1 cellular context compared by ENCODE assay signal in genomic region chr1:155834296-155834926, GRCh38.
TF ChIP-seq lines count a peak whose summit lies in the region.

No MANE protein-coding gene starts in this region.

TF ChIP-seq in K562, 482 proteins besides CTCF, POLR2A, EP300 and RAD21 (continued from another document and continues in another):
- TF ChIP-seq IRF1 (CRISPR knock-in tag; IDR thresholded peaks at IDR 0.05; ENCODE audit: borderline replicate concordance) = no peak
- TF ChIP-seq THAP12 (CRISPR knock-in tag; IDR thresholded peaks at IDR 0.05) = no peak
- no peak for TF ChIP-seq USF1 (CRISPR knock-in tag; IDR thresholded peaks at IDR 0.05)
- no peak for TF ChIP-seq SAP30 (IDR thresholded peaks at IDR 0.05; ENCODE audit: borderline replicate concordance, insufficient read depth, low read depth, low read length, poor library complexity, severe bottlenecking)
- TF ChIP-seq PHF21A (IDR thresholded peaks at IDR 0.05; ENCODE audit: borderline replicate concordance, low read depth) = no peak
- no peak for TF ChIP-seq TCF15 (CRISPR knock-in tag; IDR thresholded peaks at IDR 0.05)
- TF ChIP-seq MTA2 (IDR thresholded peaks at IDR 0.05; ENCODE audit: low read depth) = no peak
- no peak for TF ChIP-seq ZNF280A (IDR thresholded peaks at IDR 0.05; ENCODE audit: low read depth, partially characterized antibody)
- TF ChIP-seq ZNF133 (CRISPR knock-in tag; IDR thresholded peaks at IDR 0.05) = no peak
- no peak for TF ChIP-seq THRAP3 (IDR thresholded peaks at IDR 0.05; ENCODE audit: borderline replicate concordance)
- TF ChIP-seq HNRNPLL (IDR thresholded peaks at IDR 0.05; ENCODE audit: low read depth, low read length, poor library complexity, severe bottlenecking) = no peak
- TF ChIP-seq NFYB (IDR thresholded peaks at IDR 0.05; ENCODE audit: extremely low read depth, insufficient read length) = no peak
- TF ChIP-seq HOXB6 (CRISPR knock-in tag; IDR thresholded peaks at IDR 0.05; ENCODE audit: borderline replicate concordance) = no peak
- TF ChIP-seq RREB1 (CRISPR knock-in tag; IDR thresholded peaks at IDR 0.05) = peak; percentile 71; the same call in 1 of the 2 replicates
- TF ChIP-seq NFRKB (IDR thresholded peaks at IDR 0.05; ENCODE audit: low read depth) = peak; percentile 91; the same call in 1 of the 2 replicates
- no peak for TF ChIP-seq CHCHD3 (CRISPR knock-in tag; IDR thresholded peaks at IDR 0.05)
- peak in 1 of 2 experiments; percentile 72; a peak in 3 of 4 replicates for TF ChIP-seq ARNT (IDR thresholded peaks at IDR 0.05)
- TF ChIP-seq ZFP36 (IDR thresholded peaks at IDR 0.05; ENCODE audit: low read depth, low read length, partially characterized antibody) = peak; percentile 72
- no peak for TF ChIP-seq GTF2A2 (tag; IDR thresholded peaks at IDR 0.05)
- no peak for TF ChIP-seq ELF4 (CRISPR knock-in tag; IDR thresholded peaks at IDR 0.05)
- TF ChIP-seq ZBTB1 (CRISPR knock-in tag; IDR thresholded peaks at IDR 0.05; ENCODE audit: borderline replicate concordance, low read depth) = no peak
- peak; percentile 8 for TF ChIP-seq ARID4B (CRISPR knock-in tag; IDR thresholded peaks at IDR 0.05)
- no peak for TF ChIP-seq STAG1 (CRISPR knock-in tag; IDR thresholded peaks at IDR 0.05; ENCODE audit: borderline replicate concordance)
- TF ChIP-seq ARID3B (CRISPR knock-in tag; IDR thresholded peaks at IDR 0.05; ENCODE audit: borderline replicate concordance) = no peak
- TF ChIP-seq HDAC1 (IDR thresholded peaks at IDR 0.05) = 0 out of 4 replicates have a peak, but pooled peaks of 1 of the 2 experiments have one; percentile 45
- TF ChIP-seq ATF3 (IDR thresholded peaks at IDR 0.05) = peak; percentile 88
- 0 out of 2 replicates have a peak, but pooled peaks have one; percentile 33 for TF ChIP-seq ATF3 (CRISPR knock-in tag; conservative IDR thresholded peaks at IDR 0.05)
- no peak for TF ChIP-seq CAMTA2 (CRISPR knock-in tag; conservative IDR thresholded peaks at IDR 0.05)
- TF ChIP-seq ZNF224 (CRISPR knock-in tag; IDR thresholded peaks at IDR 0.05) = no peak
- TF ChIP-seq TFAP4 (CRISPR knock-in tag; IDR thresholded peaks at IDR 0.05; ENCODE audit: borderline replicate concordance) = peak; percentile 44
- TF ChIP-seq CREB3L1 (IDR thresholded peaks at IDR 0.05; ENCODE audit: borderline replicate concordance, low read depth) = 0 out of 2 replicates have a peak, but pooled peaks have one; percentile 19
- TF ChIP-seq ATF2 (CRISPR knock-in tag; IDR thresholded peaks at IDR 0.05) = no peak
